In the genomic region with DNA sequence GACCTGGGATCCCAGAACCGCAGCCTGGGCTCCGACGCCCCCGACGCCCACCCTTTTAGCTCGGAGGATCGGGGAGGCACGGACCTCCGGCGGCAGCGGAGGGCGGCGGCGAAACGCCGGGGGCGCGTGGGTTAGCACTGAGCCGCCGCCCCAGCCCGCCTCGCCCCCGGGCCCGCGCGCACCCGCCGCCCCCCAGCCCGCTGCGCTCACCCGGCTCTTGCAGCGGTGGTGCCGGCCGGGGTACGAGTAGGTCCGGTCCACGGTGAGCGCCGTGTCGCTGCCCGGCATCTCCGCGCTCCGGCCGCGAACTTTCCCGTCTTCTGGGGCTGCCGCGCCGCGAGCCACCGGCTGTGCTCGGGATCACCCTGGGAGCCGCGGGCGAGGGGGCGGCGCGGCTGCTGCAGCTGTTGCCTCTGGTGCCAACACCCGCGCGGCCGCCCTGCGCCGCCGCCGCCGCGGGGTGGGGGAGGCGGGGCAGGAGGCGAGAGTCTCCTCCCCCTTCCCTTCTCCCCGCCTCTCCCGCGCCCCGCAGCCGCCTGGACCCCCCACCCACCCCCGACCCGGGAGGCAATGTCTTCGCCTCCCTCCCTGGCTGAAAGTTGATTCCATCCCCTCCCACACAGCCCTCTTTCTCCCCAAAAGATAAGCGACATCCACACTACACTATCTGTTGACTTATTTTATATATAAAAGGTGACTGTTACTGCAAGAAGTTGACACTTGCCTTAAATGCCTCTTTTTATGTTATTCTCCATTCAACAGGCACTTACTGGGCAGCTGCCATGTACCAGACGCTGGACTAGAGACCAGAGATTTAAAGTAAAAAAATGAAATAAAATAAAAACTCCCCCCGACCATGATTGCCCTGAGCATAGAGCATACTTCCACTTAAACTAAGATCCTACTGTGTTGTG, we compare ENCODE assay signal across 8 cellular contexts. TPM values are rescaled to one million over a fixed set of nuclear protein-coding genes. Genes with fewer than 3 reads are reported as not detected.
DNase-seq lines count a peak whose midpoint lies in the region; ATAC-seq and TF ChIP-seq lines count a peak whose summit lies in the region.

A gene with protein sequence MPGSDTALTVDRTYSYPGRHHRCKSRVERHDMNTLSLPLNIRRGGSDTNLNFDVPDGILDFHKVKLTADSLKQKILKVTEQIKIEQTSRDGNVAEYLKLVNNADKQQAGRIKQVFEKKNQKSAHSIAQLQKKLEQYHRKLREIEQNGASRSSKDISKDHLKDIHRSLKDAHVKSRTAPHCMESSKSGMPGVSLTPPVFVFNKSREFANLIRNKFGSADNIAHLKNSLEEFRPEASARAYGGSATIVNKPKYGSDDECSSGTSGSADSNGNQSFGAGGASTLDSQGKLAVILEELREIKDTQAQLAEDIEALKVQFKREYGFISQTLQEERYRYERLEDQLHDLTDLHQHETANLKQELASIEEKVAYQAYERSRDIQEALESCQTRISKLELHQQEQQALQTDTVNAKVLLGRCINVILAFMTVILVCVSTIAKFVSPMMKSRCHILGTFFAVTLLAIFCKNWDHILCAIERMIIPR (minus strand): TSS at position 415 of the 914 bp plus-strand sequence. CDS start 127 bp downstream, at position 288.

- no peaks in the 10 kb centered on the region for H3K9me3 ChIP-seq in right atrium auricular region

- no peaks in the 10 kb centered on the region for H3K27me3 ChIP-seq in right atrium auricular region

- peak within 1 kb of the TSS; percentile 38 to 81 for H3K27ac ChIP-seq in right atrium auricular region

- ATAC-seq in activated CD4-positive, CD25-positive, alpha-beta regulatory T cell treated with anti-CD3 and anti-CD28 coated beads, Interleukin-2, amount 50 U/mL, for 24 hours: peak; percentile 38 to 39
- peak; percentile 55 for ATAC-seq in HG02623 (IDR thresholded peaks at IDR 0.05; ENCODE audit: unreplicated experiment)

- no peaks in the 10 kb centered on the region for H3K36me3 ChIP-seq in right atrium auricular region

- H3K4me1 ChIP-seq in right atrium auricular region: peaks cover 0 to 11% of the 10 kb centered on the region in 2 donors

- TF ChIP-seq CTCF in right atrium auricular region (IDR thresholded peaks at IDR 0.05): peak in 1 of 2 donors; percentile 3

- peak within 1 kb of the TSS; percentile 57 to 76 for H3K4me3 ChIP-seq in right atrium auricular region

- DNase-seq in activated CD4-positive, CD25-positive, alpha-beta regulatory T cell treated with anti-CD3 and anti-CD28 coated beads, Interleukin-2, amount 50 U/mL, for 72 hours: no peak
- DNase-seq in NCI-H345 (lab: John Stamatoyannopoulos, UW): peak; percentile 73
- DNase-seq in anterior cingulate cortex (lab: John Stamatoyannopoulos, UW): peak in 46 of 58 donors; percentile 7 to 75 (median 48)
- DNase-seq in right atrium auricular region (ENCODE audit: low spot score): no peak
- DNase-seq in pons (ENCODE audit: low spot score): peak; percentile 75
- DNase-seq in central memory CD4-positive, alpha-beta T cell: no peak

RNA-seq across cellular contexts. Expression of the gene that starts here (rescaled TPM):
- 1 to 10 TPM; 4.4 to 4.7 TPM for total RNA-seq in right atrium auricular region

Comparison
In these comparisons a context has a peak if more than half of its experiments do, and no peak if none do; other contexts are left out.
1. DNase-seq: peak in NCI-H345 (single experiment), anterior cingulate cortex (46 of 58) and pons (single experiment); none in activated CD4-positive, CD25-positive, alpha-beta regulatory T cell treated with anti-CD3 and anti-CD28 coated beads, Interleukin-2, amount 50 U/mL, for 72 hours (single experiment), right atrium auricular region (single experiment) and central memory CD4-positive, alpha-beta T cell (single experiment).